ENCODE assay signal across 8 cellular contexts in the genomic region with DNA sequence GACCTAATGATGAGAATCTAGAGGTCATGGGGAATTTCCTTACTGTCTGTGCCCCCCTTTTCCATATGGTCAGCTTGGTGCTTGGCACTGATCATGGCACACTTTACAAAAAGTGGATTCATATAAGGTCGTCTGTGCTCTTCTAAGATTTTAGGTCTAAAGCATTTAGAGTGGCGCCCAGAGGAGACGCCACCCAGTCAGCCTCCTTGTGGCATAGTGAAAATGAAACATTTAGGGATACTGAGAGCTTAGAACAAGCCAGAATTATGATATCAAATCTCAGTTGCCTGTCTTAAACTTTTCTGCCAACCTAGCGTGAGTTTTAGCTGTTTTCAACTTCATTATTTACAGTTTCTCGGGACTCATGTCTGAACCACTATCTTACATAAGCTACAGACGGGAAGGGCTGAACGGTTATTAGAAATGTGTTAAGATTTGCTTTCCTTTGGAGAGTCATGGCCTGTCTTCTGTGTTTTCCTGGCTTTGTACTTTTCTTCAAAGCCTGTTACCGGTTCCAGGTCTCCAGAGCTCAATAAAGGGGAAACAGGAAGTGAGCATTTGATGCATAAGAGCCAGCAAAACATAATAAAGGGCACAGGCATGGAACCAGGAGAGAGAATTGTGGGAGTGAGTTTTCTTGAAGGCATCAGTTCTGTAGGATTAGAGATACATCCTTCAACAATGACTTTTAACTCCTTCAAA. TPM values are rescaled to one million over a fixed set of nuclear protein-coding genes. Genes with fewer than 3 reads are reported as not detected.
DNase-seq lines count a peak whose midpoint lies in the region; ATAC-seq lines count a peak whose summit lies in the region.

No MANE protein-coding gene starts in this region.

- no peaks in the 10 kb centered on the region for H3K9me3 Mint-ChIP-seq in activated naive CD4-positive, alpha-beta T cell treated with anti-CD3 and anti-CD28 coated beads, Interleukin-2, amount 50 U/mL, for 24 hours
- H3K9me3 Mint-ChIP-seq in activated naive CD4-positive, alpha-beta T cell treated with anti-CD3 and anti-CD28 coated beads, Interleukin-2, amount 10 ng/mL, durations not matched to agents 7 days and 5 days: no peaks in the 10 kb centered on the region
- H3K9me3 Mint-ChIP-seq in stimulated activated naive CD8-positive, alpha-beta T cell treated with anti-CD3 and anti-CD28 coated beads, Interleukin-15, amount 100 ng/mL, for 72 hours: no peaks in the 10 kb centered on the region

- CTCF ChIA-PET in activated naive CD4-positive, alpha-beta T cell treated with anti-CD3 and anti-CD28 coated beads, Interleukin-2, amount 10 ng/mL, durations not matched to agents 7 days and 5 days (lab: Charles Lee): interaction anchor here (1.4 to 2.2 kb wide), 3 partner anchors 52 to 99 kb away, joined by 5 to 9 read pairs (median 6); no protein-coding TSS in a partner anchor

- peaks cover 32% of the 10 kb centered on the region for H3K4me1 Mint-ChIP-seq in activated naive CD4-positive, alpha-beta T cell treated with anti-CD3 and anti-CD28 coated beads, Interleukin-2, amount 50 U/mL, for 24 hours
- peaks cover 15% of the 10 kb centered on the region for H3K4me1 Mint-ChIP-seq in activated naive CD4-positive, alpha-beta T cell treated with anti-CD3 and anti-CD28 coated beads, Interleukin-2, amount 10 ng/mL, durations not matched to agents 7 days and 5 days
- peaks cover 26% of the 10 kb centered on the region for H3K4me1 Mint-ChIP-seq in stimulated activated naive CD8-positive, alpha-beta T cell treated with anti-CD3 and anti-CD28 coated beads, Interleukin-15, amount 100 ng/mL, for 72 hours

- H3K36me3 Mint-ChIP-seq in activated naive CD4-positive, alpha-beta T cell treated with anti-CD3 and anti-CD28 coated beads, Interleukin-2, amount 50 U/mL, for 24 hours: no peaks in the 10 kb centered on the region
- H3K36me3 Mint-ChIP-seq in activated naive CD4-positive, alpha-beta T cell treated with anti-CD3 and anti-CD28 coated beads, Interleukin-2, amount 10 ng/mL, durations not matched to agents 7 days and 5 days: no peaks in the 10 kb centered on the region

- peak overlapping the region; percentile 91 for H3K27ac Mint-ChIP-seq in activated naive CD4-positive, alpha-beta T cell treated with anti-CD3 and anti-CD28 coated beads, Interleukin-2, amount 50 U/mL, for 24 hours
- H3K27ac Mint-ChIP-seq in activated naive CD4-positive, alpha-beta T cell treated with anti-CD3 and anti-CD28 coated beads, Interleukin-2, amount 10 ng/mL, durations not matched to agents 7 days and 5 days: no peak overlapping the region
- peak overlapping the region; percentile 90 to 91 for H3K27ac Mint-ChIP-seq in stimulated activated naive CD8-positive, alpha-beta T cell treated with anti-CD3 and anti-CD28 coated beads, Interleukin-15, amount 100 ng/mL, for 72 hours

- peak overlapping the region; percentile 94 for H3K27ac ChIP-seq in epithelial cell of prostate

- no peak for DNase-seq in activated naive CD4-positive, alpha-beta T cell treated with anti-CD3 and anti-CD28 coated beads, Interleukin-2, amount 10 ng/mL, durations not matched to agents 7 days and 5 days
- peak; percentile 37 for DNase-seq in M059J (ENCODE audit: low read depth)
- DNase-seq in epithelial cell of prostate (ENCODE audit: low read depth, low spot score): no peak
- DNase-seq in stimulated activated naive CD8-positive, alpha-beta T cell treated with anti-CD3 and anti-CD28 coated beads, Interleukin-15, amount 100 ng/mL, for 72 hours: no peak
- no peak for DNase-seq in activated effector memory CD4-positive, alpha-beta T cell treated with anti-CD3 and anti-CD28 coated beads, Interleukin-2, amount 50 U/mL, for 16 hours
- no peak for DNase-seq in hypothalamus (lab: John Stamatoyannopoulos, UW)
- DNase-seq in NCI-H226: no peak

- no peaks in the 10 kb centered on the region for H3K27me3 Mint-ChIP-seq in activated naive CD4-positive, alpha-beta T cell treated with anti-CD3 and anti-CD28 coated beads, Interleukin-2, amount 50 U/mL, for 24 hours
- no peaks in the 10 kb centered on the region for H3K27me3 Mint-ChIP-seq in activated naive CD4-positive, alpha-beta T cell treated with anti-CD3 and anti-CD28 coated beads, Interleukin-2, amount 10 ng/mL, durations not matched to agents 7 days and 5 days
- no peaks in the 10 kb centered on the region for H3K27me3 Mint-ChIP-seq in stimulated activated naive CD8-positive, alpha-beta T cell treated with anti-CD3 and anti-CD28 coated beads, Interleukin-15, amount 100 ng/mL, for 72 hours

- peak overlapping the region; percentile 11 for H3K4me3 Mint-ChIP-seq in activated naive CD4-positive, alpha-beta T cell treated with anti-CD3 and anti-CD28 coated beads, Interleukin-2, amount 50 U/mL, for 24 hours
- H3K4me3 Mint-ChIP-seq in activated naive CD4-positive, alpha-beta T cell treated with anti-CD3 and anti-CD28 coated beads, Interleukin-2, amount 10 ng/mL, durations not matched to agents 7 days and 5 days: no peak overlapping the region
- H3K4me3 Mint-ChIP-seq in stimulated activated naive CD8-positive, alpha-beta T cell treated with anti-CD3 and anti-CD28 coated beads, Interleukin-15, amount 100 ng/mL, for 72 hours: peak overlapping the region; percentile 43 to 70

- peak; percentile 37 for ATAC-seq in stimulated activated naive CD8-positive, alpha-beta T cell treated with anti-CD3 and anti-CD28 coated beads, Interleukin-15, amount 100 ng/mL, for 72 hours

RNA-seq across cellular contexts. Expression of a gene that starts 13.7 kb away (rescaled TPM):
- total RNA-seq in M059J (2014; rRNA removed; shearing (Covaris generic)): 13.6 and 19.3 TPM in 2 replicates

RNA-seq across cellular contexts. Expression of a gene that starts 27.6 kb away (rescaled TPM):
- total RNA-seq in M059J (2014; rRNA removed; shearing (Covaris generic)): 6.4 and 32.0 TPM in 2 replicates
